Comparison of ENCODE assay signal across 15 cellular contexts in the genomic region with DNA sequence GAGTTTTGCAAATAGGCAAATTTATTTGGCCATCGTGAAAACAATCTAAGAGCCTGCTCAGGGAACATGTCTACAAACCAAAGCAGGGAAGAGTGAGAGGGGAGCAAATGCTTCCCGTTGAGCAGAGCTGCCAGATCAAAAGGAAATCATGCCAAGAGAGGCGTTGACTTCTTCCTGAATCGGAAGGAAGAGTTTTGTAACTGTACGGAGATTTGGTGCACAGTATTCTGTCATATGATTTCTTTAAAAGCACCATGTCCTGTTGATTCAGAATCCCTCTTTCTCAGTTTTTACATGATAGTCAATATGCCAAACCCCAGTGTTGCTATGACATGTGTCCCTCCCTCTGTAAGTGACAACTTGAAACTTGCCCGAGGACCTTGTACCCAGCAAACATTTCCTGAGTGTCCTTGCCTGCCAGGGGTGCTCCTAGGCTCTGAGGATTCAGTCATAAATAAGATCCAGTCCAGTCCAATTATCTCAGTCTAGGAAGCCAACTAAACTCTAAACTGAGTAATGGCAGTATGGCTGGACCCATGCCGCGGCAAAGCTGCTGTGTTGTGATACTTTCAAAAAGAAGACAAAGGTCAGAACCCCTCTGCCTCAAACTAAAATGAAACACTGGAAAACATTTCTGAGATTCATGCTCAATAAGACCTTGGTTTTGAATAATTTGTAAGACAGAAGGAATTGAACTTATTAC.
DNase-seq lines count a peak whose midpoint lies in the region; ATAC-seq and TF ChIP-seq lines count a peak whose summit lies in the region.
"Had no signal": no experiment of that assay in that cellular context is flagged by ENCODE, and none has a peak within 500 bp of the region (broad histone marks: within the 10 kb centered on the region; RNA-seq: fewer than 3 reads in every experiment).

No MANE protein-coding gene starts in this region.

- ATAC-seq in right cardiac atrium (peak; percentile 69 to 86), psoas muscle (peak in 2 of 4 donors; percentile 31 to 54)

- H3K4me3 ChIP-seq in breast epithelium (no peak overlapping the region), right cardiac atrium (ENCODE audit: low read length) (no peak overlapping the region), psoas muscle (no peak overlapping the region), mesendoderm (ENCODE audit: low read length) (no peak overlapping the region)

- H3K56ac ChIP-seq in mesendoderm (ENCODE audit: low read length): no peak overlapping the region

- no peak overlapping the region for H2BK120ac ChIP-seq in mesendoderm (ENCODE audit: low read depth, low read length)

- DNase-seq in breast epithelium (ENCODE audit: low spot score in 2 of 2): no peak
- no peak for DNase-seq in MCF 10A (ENCODE audit: unreplicated experiment)
- DNase-seq in right cardiac atrium: peak in 1 of 3 donors; percentile 70
- no peak for DNase-seq in psoas muscle
- DNase-seq in NCI-H1694 treated with DMSO at 0.1 percent for 48 hours (lab: John Stamatoyannopoulos, UW): no peak
- no peak for DNase-seq in mesendoderm
- no peak for DNase-seq in stimulated activated CD4-positive, alpha-beta T cell treated with anti-CD3 and anti-CD28 coated beads, Interleukin-4, amount 100 ng/mL, for 4 hours
- DNase-seq in NCI-H146 (lab: John Stamatoyannopoulos, UW): no peak
- DNase-seq: activated CD4-positive, alpha-beta T cell treated with anti-CD3 and anti-CD28 coated beads, Interleukin-2, amount 10 ng/mL, durations not matched to agents 24 days and 14 days; activated T-cell treated with anti-CD3 and anti-CD28 coated beads, Interleukin-2, amount 50 U/mL, for 48 hours; COR-L47; stimulated activated naive CD4-positive, alpha-beta T cell; T-helper 2 cell had no signal

- POLR2A ChIA-PET in MCF 10A (lab: Yijun Ruan, JAX): no interaction called here

- H3K4me1 ChIP-seq in breast epithelium (peaks cover 0 to 3% of the 10 kb centered on the region in 2 donors), right cardiac atrium (ENCODE audit: control insufficient read depth, insufficient read depth, low read length) (peaks cover 15% of the 10 kb centered on the region), psoas muscle (peaks cover 5% of the 10 kb centered on the region), mesendoderm (ENCODE audit: control insufficient read depth, low read depth, low read length) (no peaks in the 10 kb centered on the region)

- no peaks in the 10 kb centered on the region for H3K4me1 Mint-ChIP-seq in MCF 10A (ENCODE audit: insufficient read depth, unreplicated experiment)
- H3K4me1 Mint-ChIP-seq: memory B cell had no signal

- H3K18ac ChIP-seq in mesendoderm (ENCODE audit: low read length): no peak overlapping the region

- intact Hi-C loops in breast epithelium (cut with DNase I; ENCODE audit: low total_unique reads) (no loop called here), MCF 10A (cut with micrococcal nuclease) (no loop called here), right cardiac atrium (cut with DNase I) (no loop called here), psoas muscle (cut with DNase I) (no loop called here)

- H2BK5ac ChIP-seq in mesendoderm (ENCODE audit: low read length): no peak overlapping the region

- H3K4me2 ChIP-seq in mesendoderm (ENCODE audit: low read length): no peak overlapping the region

- WGBS in right cardiac atrium: 19% methylated on average over 8 of the region's 8 CpGs
- WGBS in psoas muscle, 3 donors: 27 to 32% (median 29%) methylated on average over 8 of the region's 8 CpGs
- no CpG with 5 or more reads among the region's 8 CpGs for WGBS in mesendoderm (ENCODE audit: extremely low coverage, insufficient coverage, low lambda C conversion rate)

- H3K23ac ChIP-seq in mesendoderm (ENCODE audit: low read length): no peak overlapping the region

- H3K9me3 ChIP-seq in breast epithelium (no peaks in the 10 kb centered on the region), right cardiac atrium (ENCODE audit: control insufficient read depth, low read length) (no peaks in the 10 kb centered on the region), psoas muscle (no peaks in the 10 kb centered on the region)

- no peaks in the 10 kb centered on the region for H3K79me1 ChIP-seq in mesendoderm (ENCODE audit: low read length)

- no peak overlapping the region for H3K4me3 Mint-ChIP-seq in MCF 10A (ENCODE audit: unreplicated experiment)
- H3K4me3 Mint-ChIP-seq: activated CD4-positive, alpha-beta T cell treated with anti-CD3 and anti-CD28 coated beads, Interleukin-2, amount 10 ng/mL, durations not matched to agents 24 days and 14 days; memory B cell had no signal

- H3K36me3 Mint-ChIP-seq in MCF 10A (ENCODE audit: insufficient read depth, unreplicated experiment): peaks cover 7% of the 10 kb centered on the region
- H3K36me3 Mint-ChIP-seq: memory B cell had no signal

- H3K36me3 ChIP-seq in breast epithelium: no peaks in the 10 kb centered on the region
- no peaks in the 10 kb centered on the region for H3K36me3 ChIP-seq in psoas muscle (ENCODE audit: insufficient read depth in 1 of 2, low read depth in 1 of 2)
- no peaks in the 10 kb centered on the region for H3K36me3 ChIP-seq in mesendoderm (ENCODE audit: control insufficient read depth, insufficient read depth, low read length)

- H3K27ac Mint-ChIP-seq in MCF 10A (ENCODE audit: low read depth, unreplicated experiment): no peak overlapping the region
- H3K27ac Mint-ChIP-seq: activated CD4-positive, alpha-beta T cell treated with anti-CD3 and anti-CD28 coated beads, Interleukin-2, amount 10 ng/mL, durations not matched to agents 24 days and 14 days; memory B cell had no signal

- no peak overlapping the region for H2AK5ac ChIP-seq in mesendoderm (ENCODE audit: low read length)

- no TSS peak for BruUV-seq in MCF 10A (replicated peaks; lab: Mats Ljungman, UMichigan)

- TF ChIP-seq CTCF in breast epithelium (IDR thresholded peaks at IDR 0.05): no peak
- TF ChIP-seq CTCF in MCF 10A (IDR thresholded peaks at IDR 0.05; ENCODE audit: unreplicated experiment): no peak
- no peak for TF ChIP-seq CTCF in psoas muscle (IDR thresholded peaks at IDR 0.05)

- H3K9ac ChIP-seq in mesendoderm (ENCODE audit: low read length): no peak overlapping the region

- H4K8ac ChIP-seq in mesendoderm (ENCODE audit: low read depth, low read length): no peak overlapping the region

- no peak overlapping the region for H4K5ac ChIP-seq in mesendoderm (ENCODE audit: low read length)

- H3K79me2 ChIP-seq in mesendoderm (ENCODE audit: control insufficient read depth, insufficient read depth, low read length): no peaks in the 10 kb centered on the region

- H3K27me3 ChIP-seq in breast epithelium: no peaks in the 10 kb centered on the region
- H3K27me3 ChIP-seq in right cardiac atrium (ENCODE audit: control insufficient read depth, insufficient read depth): no peaks in the 10 kb centered on the region
- peaks cover 0 to 34% (median 0%) of the 10 kb centered on the region in 3 donors for H3K27me3 ChIP-seq in psoas muscle (ENCODE audit: insufficient read depth in 3 of 3, low read length in 2 of 3)
- no peaks in the 10 kb centered on the region for H3K27me3 ChIP-seq in mesendoderm (ENCODE audit: insufficient read depth, low read length, poor library complexity)

- peak overlapping the region; percentile 11 to 88 for H3K27ac ChIP-seq in breast epithelium
- peak overlapping the region; percentile 80 for H3K27ac ChIP-seq in right cardiac atrium (ENCODE audit: low read length)
- peak overlapping the region; percentile 53 for H3K27ac ChIP-seq in psoas muscle
- H3K27ac ChIP-seq in mesendoderm (ENCODE audit: low read depth, low read length): no peak overlapping the region
- H3K27ac ChIP-seq: 22Rv1 had no signal

- CTCF ChIA-PET in MCF 10A (lab: Yijun Ruan, JAX): no interaction called here

- H3K27me3 Mint-ChIP-seq in MCF 10A (ENCODE audit: insufficient read depth, unreplicated experiment): no peaks in the 10 kb centered on the region

- no peaks in the 10 kb centered on the region for H3K9me3 Mint-ChIP-seq in MCF 10A (ENCODE audit: unreplicated experiment)
- H3K9me3 Mint-ChIP-seq: activated CD4-positive, alpha-beta T cell treated with anti-CD3 and anti-CD28 coated beads, Interleukin-2, amount 10 ng/mL, durations not matched to agents 24 days and 14 days; memory B cell had no signal

- TF ChIP-seq POLR2A in breast epithelium (IDR thresholded peaks at IDR 0.05): no peak

- no peak overlapping the region for H3K4ac ChIP-seq in mesendoderm (ENCODE audit: low read depth, low read length)

- no peak overlapping the region for H2BK15ac ChIP-seq in mesendoderm (replicated peaks; ENCODE audit: low read depth)
